ENCODE assay signal across 23 cellular contexts in genomic region chr12:103824290-103824689, GRCh38. TPM values are rescaled to one million over a fixed set of nuclear protein-coding genes. Genes with fewer than 3 reads are reported as not detected.
DNase-seq lines count a peak whose midpoint lies in the region; ATAC-seq and TF ChIP-seq lines count a peak whose summit lies in the region.
"Had no signal": no experiment of that assay in that cellular context is flagged by ENCODE, and none has a peak within 500 bp of the region (broad histone marks: within the 10 kb centered on the region; RNA-seq: fewer than 3 reads in every experiment).

No MANE protein-coding gene starts in this region.

- H3K36me3 ChIP-seq in SK-N-SH (replicated peaks in 1 of 2; ENCODE audit: control insufficient read depth in 1 of 2, insufficient read depth in 2 of 2, low read length in 1 of 2): peaks cover 0 to 11% of the 10 kb centered on the region in 2 experiments
- peaks cover 5% of the 10 kb centered on the region for H3K36me3 ChIP-seq in rectal smooth muscle tissue (ENCODE audit: control insufficient read depth, insufficient read depth, low read length)
- H3K36me3 ChIP-seq: BE2C had no signal

- peak overlapping the region in 1 of 2 experiments; percentile 34; a peak in 2 of 4 replicates for H3K27ac ChIP-seq in SK-N-SH (ENCODE audit: low read depth in 2 of 2, low read length in 1 of 2)
- peak overlapping the region; percentile 43 for H3K27ac ChIP-seq in rectal smooth muscle tissue (ENCODE audit: low read depth, low read length)
- H3K27ac ChIP-seq: 22Rv1, PC-9, SJSA1 had no signal

- no peak for DNase-seq in SK-N-SH
- peak; percentile 23 to 49 for DNase-seq in left colon
- DNase-seq in DMS153 (lab: John Stamatoyannopoulos, UW): no peak
- DNase-seq: ACHN; BE2C; CD8-positive, alpha-beta memory T cell; DND-41; NCI-H1092; NCI-H1436; NCI-H187; NCI-H2081 treated with DMSO at 0.1 percent for 48 hours; NCI-H446 treated with DMSO at 0.1 percent for 48 hours; NCI-H526; PC-9 had no signal

- WGBS in SK-N-SH (ENCODE audit: low lambda C conversion rate): 95% methylated on average over 3 of the region's 3 CpGs

- no peaks in the 10 kb centered on the region for H3K9me2 ChIP-seq in SK-N-SH

- peaks cover 5% of the 10 kb centered on the region for H3K4me1 Mint-ChIP-seq in stimulated activated memory B cell treated with anti-CD40 and anti-IgM and Interleukin-4, amounts not matched to agents 10 μg/mL and 1 μg/mL and 100 μg/mL, for 72 hours
- H3K4me1 Mint-ChIP-seq: CD8-positive, alpha-beta memory T cell had no signal

- peaks cover 8% of the 10 kb centered on the region for H4K20me1 ChIP-seq in SK-N-SH (ENCODE audit: insufficient read depth)

- H3K4me1 ChIP-seq in SK-N-SH (ENCODE audit: control insufficient read depth in 1 of 2, insufficient read depth in 2 of 2, low read depth in 1 of 2, low read length in 1 of 2): peaks cover 0 to 13% of the 10 kb centered on the region in 2 experiments; a peak in 2 of 4 replicates
- H3K4me1 ChIP-seq in rectal smooth muscle tissue (ENCODE audit: control insufficient read depth, insufficient read depth, low read length): peaks cover 49% of the 10 kb centered on the region
- H3K4me1 ChIP-seq: BE2C had no signal

- H3K27ac Mint-ChIP-seq in stimulated activated memory B cell treated with anti-CD40 and anti-IgM and Interleukin-4, amounts not matched to agents 10 μg/mL and 1 μg/mL and 100 μg/mL, for 72 hours: no peak overlapping the region
- H3K27ac Mint-ChIP-seq: CD14-positive monocyte; CD8-positive, alpha-beta memory T cell had no signal

- H3F3A ChIP-seq in SK-N-SH (replicated peaks; ENCODE audit: insufficient read depth): peaks cover 14% of the 10 kb centered on the region

- peaks cover 14% of the 10 kb centered on the region for H3K36me3 Mint-ChIP-seq in stimulated activated memory B cell treated with anti-CD40 and anti-IgM and Interleukin-4, amounts not matched to agents 10 μg/mL and 1 μg/mL and 100 μg/mL, for 72 hours

- no peaks in the 10 kb centered on the region for H3K27me3 Mint-ChIP-seq in stimulated activated memory B cell treated with anti-CD40 and anti-IgM and Interleukin-4, amounts not matched to agents 10 μg/mL and 1 μg/mL and 100 μg/mL, for 72 hours
- H3K27me3 Mint-ChIP-seq: CD8-positive, alpha-beta memory T cell had no signal

- CTCF ChIA-PET in SK-N-SH (lab: Yijun Ruan, JAX): no interaction called here

- intact Hi-C loops in left colon (cut with DNase I, micrococcal nuclease): no loop called here

- no peak for ATAC-seq in SK-N-SH treated with all-trans-retinoic acid at 6 μM for 48 hours
- ATAC-seq in left colon: peak; percentile 91
- no peak for ATAC-seq in HG02759 (IDR thresholded peaks at IDR 0.05; ENCODE audit: unreplicated experiment)
- ATAC-seq in stimulated activated memory B cell treated with anti-CD40 and anti-IgM and Interleukin-4, amounts not matched to agents 10 μg/mL and 1 μg/mL and 100 μg/mL, for 72 hours: no peak
- ATAC-seq in GM19397 (IDR thresholded peaks at IDR 0.05; ENCODE audit: unreplicated experiment): no peak
- ATAC-seq: Right ventricle myocardium inferior had no signal

- H3K79me2 ChIP-seq in SK-N-SH (ENCODE audit: insufficient read depth): peaks cover 92% of the 10 kb centered on the region

- H3K4me3 Mint-ChIP-seq in stimulated activated memory B cell treated with anti-CD40 and anti-IgM and Interleukin-4, amounts not matched to agents 10 μg/mL and 1 μg/mL and 100 μg/mL, for 72 hours: no peak overlapping the region
- H3K4me3 Mint-ChIP-seq: CD14-positive monocyte; CD8-positive, alpha-beta memory T cell had no signal

- no peaks in the 10 kb centered on the region for H3K9me3 Mint-ChIP-seq in stimulated activated memory B cell treated with anti-CD40 and anti-IgM and Interleukin-4, amounts not matched to agents 10 μg/mL and 1 μg/mL and 100 μg/mL, for 72 hours

- no peak for TF ChIP-seq EP300 in SK-N-SH (IDR thresholded peaks at IDR 0.05; ENCODE audit: borderline replicate concordance in 1 of 2, low read depth in 1 of 2, low read length in 1 of 2)

- H3K27me3 ChIP-seq in SK-N-SH (ENCODE audit: insufficient read depth) (no peaks in the 10 kb centered on the region), rectal smooth muscle tissue (ENCODE audit: control insufficient read depth, insufficient read depth, low read length) (no peaks in the 10 kb centered on the region)
- H3K27me3 ChIP-seq: BE2C, SJSA1 had no signal

- POLR2A ChIA-PET in SK-N-SH (lab: Yijun Ruan, JAX): no interaction called here

- no peak for TF ChIP-seq RAD21 in SK-N-SH (IDR thresholded peaks at IDR 0.05; ENCODE audit: low read length)

- no peak overlapping the region for H2AFZ ChIP-seq in SK-N-SH (ENCODE audit: low read depth)
- H2AFZ ChIP-seq: PC-9 had no signal

- no peak for TF ChIP-seq CTCF in SK-N-SH (IDR thresholded peaks at IDR 0.05)

- peak overlapping the region; percentile 39; the same call in 1 of the 2 replicates for H3K4me2 ChIP-seq in SK-N-SH
- H3K4me2 ChIP-seq: PC-9 had no signal

- H3K4me3 ChIP-seq in SK-N-SH (ENCODE audit: low read depth in 2 of 2, low read length in 1 of 2): no peak overlapping the region
- no peak overlapping the region for H3K4me3 ChIP-seq in rectal smooth muscle tissue (ENCODE audit: low read length)
- H3K4me3 ChIP-seq: PC-9, SJSA1 had no signal

- no peak overlapping the region for H3K9ac ChIP-seq in SK-N-SH
- H3K9ac ChIP-seq in rectal smooth muscle tissue (ENCODE audit: low read length): no peak overlapping the region

- no peaks in the 10 kb centered on the region for H3K9me3 ChIP-seq in SK-N-SH
- H3K9me3 ChIP-seq: BE2C, SJSA1 had no signal

TF ChIP-seq in SK-N-SH, 30 proteins besides CTCF, POLR2A, EP300 and RAD21:
- TF ChIP-seq FOXM1 (IDR thresholded peaks at IDR 0.05; ENCODE audit: low read depth) (no peak), CHD2 (IDR thresholded peaks at IDR 0.05; ENCODE audit: low read length, partially characterized antibody) (no peak), RCOR1 (IDR thresholded peaks at IDR 0.05; ENCODE audit: low read length) (no peak), TCF12 (IDR thresholded peaks at IDR 0.05) (no peak), POLR2AphosphoS5 (IDR thresholded peaks at IDR 0.05; ENCODE audit: low read depth, low read length) (no peak), MXI1 (IDR thresholded peaks at IDR 0.05; ENCODE audit: low read depth, low read length) (no peak), TEAD4 (IDR thresholded peaks at IDR 0.05; ENCODE audit: borderline replicate concordance, insufficient read depth) (no peak)
- TF ChIP-seq, protein P1, sequence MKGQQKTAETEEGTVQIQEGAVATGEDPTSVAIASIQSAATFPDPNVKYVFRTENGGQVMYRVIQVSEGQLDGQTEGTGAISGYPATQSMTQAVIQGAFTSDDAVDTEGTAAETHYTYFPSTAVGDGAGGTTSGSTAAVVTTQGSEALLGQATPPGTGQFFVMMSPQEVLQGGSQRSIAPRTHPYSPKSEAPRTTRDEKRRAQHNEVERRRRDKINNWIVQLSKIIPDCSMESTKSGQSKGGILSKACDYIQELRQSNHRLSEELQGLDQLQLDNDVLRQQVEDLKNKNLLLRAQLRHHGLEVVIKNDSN (IDR thresholded peaks at IDR 0.05; ENCODE audit: borderline replicate concordance, low read depth): no peak

TF ChIP-seq in SK-N-SH treated with all-trans-retinoic acid at 6 μM for 48 hours, 23 proteins besides CTCF, POLR2A, EP300 and RAD21 (continues in another document):
- TF ChIP-seq ZFP3 (CRISPR knock-in tag; IDR thresholded peaks at IDR 0.05) (no peak), SNAI2 (CRISPR knock-in tag; IDR thresholded peaks at IDR 0.05) (no peak), ZFP30 (CRISPR knock-in tag; IDR thresholded peaks at IDR 0.05) (no peak), CSDC2 (CRISPR knock-in tag; IDR thresholded peaks at IDR 0.05) (no peak), GLIS3 (CRISPR knock-in tag; IDR thresholded peaks at IDR 0.05) (no peak), ARNTL (CRISPR knock-in tag; IDR thresholded peaks at IDR 0.05; ENCODE audit: borderline replicate concordance, low read depth) (no peak), ZC3H10 (CRISPR knock-in tag; IDR thresholded peaks at IDR 0.05) (no peak), ESRRG (CRISPR knock-in tag; IDR thresholded peaks at IDR 0.05) (no peak), PPARA (CRISPR knock-in tag; IDR thresholded peaks at IDR 0.05; ENCODE audit: borderline replicate concordance) (no peak), CSRNP3 (CRISPR knock-in tag; IDR thresholded peaks at IDR 0.05) (no peak), RARB (CRISPR knock-in tag; IDR thresholded peaks at IDR 0.05) (no peak)
- TF ChIP-seq, protein P2, sequence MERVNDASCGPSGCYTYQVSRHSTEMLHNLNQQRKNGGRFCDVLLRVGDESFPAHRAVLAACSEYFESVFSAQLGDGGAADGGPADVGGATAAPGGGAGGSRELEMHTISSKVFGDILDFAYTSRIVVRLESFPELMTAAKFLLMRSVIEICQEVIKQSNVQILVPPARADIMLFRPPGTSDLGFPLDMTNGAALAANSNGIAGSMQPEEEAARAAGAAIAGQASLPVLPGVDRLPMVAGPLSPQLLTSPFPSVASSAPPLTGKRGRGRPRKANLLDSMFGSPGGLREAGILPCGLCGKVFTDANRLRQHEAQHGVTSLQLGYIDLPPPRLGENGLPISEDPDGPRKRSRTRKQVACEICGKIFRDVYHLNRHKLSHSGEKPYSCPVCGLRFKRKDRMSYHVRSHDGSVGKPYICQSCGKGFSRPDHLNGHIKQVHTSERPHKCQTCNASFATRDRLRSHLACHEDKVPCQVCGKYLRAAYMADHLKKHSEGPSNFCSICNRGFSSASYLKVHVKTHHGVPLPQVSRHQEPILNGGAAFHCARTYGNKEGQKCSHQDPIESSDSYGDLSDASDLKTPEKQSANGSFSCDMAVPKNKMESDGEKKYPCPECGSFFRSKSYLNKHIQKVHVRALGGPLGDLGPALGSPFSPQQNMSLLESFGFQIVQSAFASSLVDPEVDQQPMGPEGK (CRISPR knock-in tag; IDR thresholded peaks at IDR 0.05; ENCODE audit: borderline replicate concordance): no peak

RNA-seq across cellular contexts. Expression of gene NT5DC3, which starts 16.7 kb away (rescaled TPM):
- 11.0 and 12.5 TPM in 2 replicates for polyA plus RNA-seq in SK-N-SH (2012; rRNA removed)
- 11.2 and 11.3 TPM in 2 replicates for polyA plus RNA-seq in SK-N-SH (2012; cell fraction: cytosol; rRNA removed)
- 20.5 and 29.5 TPM in 2 replicates for polyA plus RNA-seq in SK-N-SH (2012; cell fraction: nucleus; rRNA removed)
- total RNA-seq in left colon: 10 to 100 TPM; 14.4 to 24.0 TPM

Comparison
In these comparisons a context has a peak if more than half of its experiments do, and no peak if none do; other contexts are left out.
1. DNase-seq: peak in left colon (2 of 2); none in SK-N-SH (single experiment) and DMS153 (single experiment).